12 cellular contexts compared by ENCODE assay signal in genomic region chr21:35232545-35233176, GRCh38.
DNase-seq lines count a peak whose midpoint lies in the region; ATAC-seq and TF ChIP-seq lines count a peak whose summit lies in the region.
"Had no signal": no experiment of that assay in that cellular context is flagged by ENCODE, and none has a peak within 500 bp of the region (broad histone marks: within the 10 kb centered on the region; RNA-seq: fewer than 3 reads in every experiment).

No MANE protein-coding gene starts in this region.

- no peak overlapping the region for H2BK5ac ChIP-seq in mesendoderm (ENCODE audit: low read length)

- ATAC-seq in HG02852 (IDR thresholded peaks at IDR 0.05; ENCODE audit: unreplicated experiment) = no peak

- in situ Hi-C loops in Caki2 (cut with HindIII; ENCODE audit: low pct_unique_long_range_greater_than_20kb, low sequenced_read_pairs) = no loop called here
- in situ Hi-C loops in brain microvascular endothelial cell (cut with HindIII; ENCODE audit: low pct_ligation_motif_present, low sequenced_read_pairs) = no loop called here

- H3K4me1 ChIP-seq in mesendoderm (ENCODE audit: control insufficient read depth, low read depth, low read length) = no peaks in the 10 kb centered on the region
- H3K4me1 ChIP-seq: suprapubic skin had no signal

- no peak overlapping the region for H3K9ac ChIP-seq in mesendoderm (ENCODE audit: low read length)

- H3K36me3 ChIP-seq in brain microvascular endothelial cell (replicated peaks) (no peaks in the 10 kb centered on the region), mesendoderm (ENCODE audit: control insufficient read depth, insufficient read depth, low read length) (no peaks in the 10 kb centered on the region)
- H3K36me3 ChIP-seq: suprapubic skin had no signal

- no peak overlapping the region for H4K8ac ChIP-seq in mesendoderm (ENCODE audit: low read depth, low read length)

- no peak overlapping the region for H3K56ac ChIP-seq in mesendoderm (ENCODE audit: low read length)

- H3K4me3 ChIP-seq in brain microvascular endothelial cell (ENCODE audit: low read depth, low read length) (no peak overlapping the region), mesendoderm (ENCODE audit: low read length) (no peak overlapping the region)
- H3K4me3 ChIP-seq: coronary artery, suprapubic skin had no signal

- no peak overlapping the region for H3K4me2 ChIP-seq in mesendoderm (ENCODE audit: low read length)

- WGBS in mesendoderm (ENCODE audit: extremely low coverage, insufficient coverage, low lambda C conversion rate) = no CpG with 5 or more reads among the region's 11 CpGs

- H4K5ac ChIP-seq in mesendoderm (ENCODE audit: low read length) = no peak overlapping the region

- DNase-seq in Caki2 (ENCODE audit: low read depth) = peak; percentile 90
- DNase-seq in NCI-H226 = peak; percentile 70
- peak; percentile 76 for DNase-seq in brain microvascular endothelial cell
- DNase-seq in mesendoderm = peak; percentile 71
- no peak for DNase-seq in NCI-H524 (lab: John Stamatoyannopoulos, UW)
- no peak for DNase-seq in NCI-H2081 treated with DMSO at 0.1 percent for 48 hours (lab: John Stamatoyannopoulos, UW)
- DNase-seq in HEK293T (ENCODE audit: extremely low spot score) = no peak
- DNase-seq: CD4-positive, alpha-beta memory T cell; stimulated activated CD4-positive, alpha-beta T cell treated with anti-CD3 and anti-CD28 coated beads, Interleukin-4, amount 100 ng/mL, for 1 hour had no signal

- TF ChIP-seq CTCF in brain microvascular endothelial cell (IDR thresholded peaks at IDR 0.05; ENCODE audit: low read depth, low read length, missing control alignments) = no peak

- no peaks in the 10 kb centered on the region for H3K79me1 ChIP-seq in mesendoderm (ENCODE audit: low read length)

- no peaks in the 10 kb centered on the region for H3K27me3 ChIP-seq in brain microvascular endothelial cell (replicated peaks)
- H3K27me3 ChIP-seq in mesendoderm (ENCODE audit: insufficient read depth, low read length, poor library complexity) = no peaks in the 10 kb centered on the region
- H3K27me3 ChIP-seq: suprapubic skin had no signal

- POLR2A ChIA-PET in HEK293T (lab: Yijun Ruan, JAX) = no interaction called here

- no peak overlapping the region for H3K23ac ChIP-seq in mesendoderm (ENCODE audit: low read length)

- no peak overlapping the region for H2AK5ac ChIP-seq in mesendoderm (ENCODE audit: low read length)

- H3K27ac ChIP-seq in brain microvascular endothelial cell (no peak overlapping the region), mesendoderm (ENCODE audit: low read depth, low read length) (no peak overlapping the region)
- H3K27ac ChIP-seq: coronary artery, suprapubic skin had no signal

- CTCF ChIA-PET in HEK293T (lab: Yijun Ruan, JAX) = no interaction called here

- no peak overlapping the region for H3K4ac ChIP-seq in mesendoderm (ENCODE audit: low read depth, low read length)

- no peak overlapping the region for H2BK15ac ChIP-seq in mesendoderm (replicated peaks; ENCODE audit: low read depth)

- H3K79me2 ChIP-seq in mesendoderm (ENCODE audit: control insufficient read depth, insufficient read depth, low read length) = no peaks in the 10 kb centered on the region

- no peak overlapping the region for H2BK120ac ChIP-seq in mesendoderm (ENCODE audit: low read depth, low read length)

- H3K18ac ChIP-seq in mesendoderm (ENCODE audit: low read length) = no peak overlapping the region

TF ChIP-seq in HEK293T, 16 proteins besides CTCF, POLR2A, EP300 and RAD21:
- TF ChIP-seq ELF4 (IDR thresholded peaks at IDR 0.05) (no peak), NFRKB (IDR thresholded peaks at IDR 0.05) (no peak), BHLHE40 (IDR thresholded peaks at IDR 0.05; ENCODE audit: borderline replicate concordance) (no peak), FOXM1 (IDR thresholded peaks at IDR 0.05; ENCODE audit: borderline replicate concordance) (no peak), TARDBP (IDR thresholded peaks at IDR 0.05) (no peak), SP1 (IDR thresholded peaks at IDR 0.05) (no peak), ZNF384 (IDR thresholded peaks at IDR 0.05) (no peak), SUZ12 (IDR thresholded peaks at IDR 0.05) (no peak), FOXK2 (IDR thresholded peaks at IDR 0.05) (no peak)

Comparison
In these comparisons a context has a peak if more than half of its experiments do, and no peak if none do; other contexts are left out.
1. DNase-seq: peak in Caki2 (single experiment), NCI-H226 (single experiment), brain microvascular endothelial cell (single experiment) and mesendoderm (single experiment); none in NCI-H524 (0 of 2), NCI-H2081 treated with DMSO at 0.1 percent for 48 hours (single experiment) and HEK293T (single experiment).